12 cellular contexts compared by ENCODE assay signal in genomic region chr9:138077898-138078540, GRCh38.
"Had no signal": no experiment of that assay in that cellular context is flagged by ENCODE, and none has a peak within 500 bp of the region (broad histone marks: within the 10 kb centered on the region; RNA-seq: fewer than 3 reads in every experiment).

No MANE protein-coding gene starts in this region.

- H3K27ac Mint-ChIP-seq: activated CD8-positive, alpha-beta T cell treated with anti-CD3 and anti-CD28 coated beads, Interleukin-2, amount 10 ng/mL, durations not matched to agents 7 days and 5 days; activated naive CD8-positive, alpha-beta T cell; brain; naive thymus-derived CD4-positive, alpha-beta T cell had no signal

- H3K9me3 ChIP-seq: SJCRH30, tibial nerve had no signal

- H3K4me1 Mint-ChIP-seq: brain; naive thymus-derived CD4-positive, alpha-beta T cell had no signal

- H3K36me3 ChIP-seq: SJCRH30, tibial nerve had no signal

- H3K36me3 Mint-ChIP-seq: activated naive CD8-positive, alpha-beta T cell; naive thymus-derived CD4-positive, alpha-beta T cell had no signal

- H3K4me3 Mint-ChIP-seq: activated CD8-positive, alpha-beta T cell treated with anti-CD3 and anti-CD28 coated beads, Interleukin-2, amount 10 ng/mL, durations not matched to agents 7 days and 5 days; activated naive CD8-positive, alpha-beta T cell; brain; naive thymus-derived CD4-positive, alpha-beta T cell had no signal

- H3K4me1 ChIP-seq: SJCRH30, tibial nerve had no signal

- H3K4me3 ChIP-seq: lung, SJCRH30, tibial nerve had no signal

- H3K27me3 ChIP-seq: SJCRH30, tibial nerve had no signal

- DNase-seq: activated CD4-positive, alpha-beta T cell treated with anti-CD3 and anti-CD28 coated beads for 1 hour; activated CD8-positive, alpha-beta T cell treated with anti-CD3 and anti-CD28 coated beads, Interleukin-2, amount 10 ng/mL, durations not matched to agents 7 days and 5 days; amygdala; cerebellar nuclear complex; dermis blood vessel endothelial cell; naive thymus-derived CD4-positive, alpha-beta T cell; occipital lobe; SJCRH30 had no signal

- H3K27ac ChIP-seq: SJCRH30, tibial nerve had no signal
